8 cellular contexts compared by ENCODE assay signal in the genomic region with DNA sequence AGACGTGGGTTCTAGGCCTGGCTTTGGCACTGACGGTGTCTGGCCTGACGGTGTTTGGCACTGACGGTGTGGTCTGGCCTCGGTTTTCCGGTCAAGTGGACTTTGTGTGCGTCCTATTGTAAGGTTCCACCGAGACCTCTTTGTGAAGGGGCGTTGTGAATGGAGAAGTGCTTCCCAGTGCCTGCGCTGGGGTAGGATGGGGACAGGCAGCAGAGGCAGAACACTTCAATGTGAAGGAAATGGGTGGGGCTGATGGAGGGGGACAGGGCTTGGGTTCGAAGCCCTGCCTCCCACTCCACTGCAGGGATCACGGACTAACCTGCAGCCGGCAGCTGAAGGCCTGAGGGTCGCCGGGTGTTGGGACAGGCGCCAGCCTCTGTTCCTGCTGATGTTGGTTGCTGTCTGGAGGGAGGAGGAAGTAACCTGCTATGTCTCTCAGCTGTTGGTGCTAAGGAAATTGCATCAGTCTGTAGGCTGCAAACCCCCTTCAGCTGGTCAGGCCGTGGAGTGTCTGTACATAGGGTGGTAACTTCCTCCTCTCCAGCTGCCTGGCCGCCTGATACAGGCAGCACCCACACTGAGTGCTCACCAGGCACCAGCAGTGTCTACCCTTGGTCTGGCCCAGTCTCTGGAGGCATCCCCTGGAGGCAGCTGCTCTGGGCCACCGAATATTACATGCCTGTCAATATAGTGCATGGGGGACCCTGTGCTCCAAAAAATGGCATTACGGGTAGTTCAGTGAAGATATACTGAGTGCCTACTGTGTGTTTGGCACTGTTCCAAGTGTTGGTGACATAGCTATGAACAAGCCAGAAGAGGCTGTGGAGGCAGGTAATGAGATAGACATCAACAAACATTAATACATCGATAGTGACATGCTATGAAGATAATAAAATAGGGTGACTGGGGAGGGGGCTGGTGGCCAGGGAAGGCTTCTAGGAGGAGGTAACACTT. TPM values are rescaled to one million over a fixed set of nuclear protein-coding genes. Genes with fewer than 3 reads are reported as not detected.
DNase-seq lines count a peak whose midpoint lies in the region; ATAC-seq and TF ChIP-seq lines count a peak whose summit lies in the region.

No MANE protein-coding gene starts in this region.

- H3K9me3 Mint-ChIP-seq in stimulated activated naive CD8-positive, alpha-beta T cell treated with anti-CD3 and anti-CD28 coated beads, Interleukin-15, Interleukin-2, amounts not matched to agents 100 ng/mL and 50 ng/mL, for 24 hours = no peaks in the 10 kb centered on the region

- intact Hi-C loops in adrenal gland (cut with DNase I) = no loop called here

- peak; percentile 70 for ATAC-seq in GM21717 (IDR thresholded peaks at IDR 0.05; ENCODE audit: unreplicated experiment)

- H3K4me1 ChIP-seq in adrenal gland (replicated peaks in 1 of 2) = peaks cover 0 to 6% of the 10 kb centered on the region in 2 donors

- H3K36me3 ChIP-seq in MG63 (no peaks in the 10 kb centered on the region), adrenal gland (replicated peaks in 1 of 2) (no peaks in the 10 kb centered on the region)

- H3K4me3 Mint-ChIP-seq in stimulated activated naive CD8-positive, alpha-beta T cell treated with anti-CD3 and anti-CD28 coated beads, Interleukin-15, Interleukin-2, amounts not matched to agents 100 ng/mL and 50 ng/mL, for 24 hours = peak overlapping the region; percentile 83

- no peaks in the 10 kb centered on the region for H3K36me3 Mint-ChIP-seq in stimulated activated naive CD8-positive, alpha-beta T cell treated with anti-CD3 and anti-CD28 coated beads, Interleukin-15, Interleukin-2, amounts not matched to agents 100 ng/mL and 50 ng/mL, for 24 hours (ENCODE audit: low read depth)

- H3K27ac Mint-ChIP-seq in stimulated activated naive CD8-positive, alpha-beta T cell treated with anti-CD3 and anti-CD28 coated beads, Interleukin-15, Interleukin-2, amounts not matched to agents 100 ng/mL and 50 ng/mL, for 24 hours = no peak overlapping the region

- peak overlapping the region; percentile 65 for H3K4me3 ChIP-seq in GM12864 (ENCODE audit: low read depth, low read length)
- no peak overlapping the region; the same call in 1 of the 2 replicates for H3K4me3 ChIP-seq in MG63
- H3K4me3 ChIP-seq in adrenal gland = peak overlapping the region in 1 of 4 donors; percentile 67

- peak; percentile 73 for DNase-seq in GM12864 (ENCODE audit: low read depth)
- peak; percentile 13 for DNase-seq in MG63
- peak; percentile 33 to 75 (median 65) for DNase-seq in adrenal gland
- DNase-seq in iris pigment epithelial cell (ENCODE audit: low read depth) = peak; percentile 76
- DNase-seq in DMS 273 treated with DMSO at 0.1 percent for 48 hours (lab: John Stamatoyannopoulos, UW) = no peak
- no peak for DNase-seq in foreskin melanocyte

- H3K27me3 ChIP-seq in MG63 (no peaks in the 10 kb centered on the region), adrenal gland (peaks cover 7% of the 10 kb centered on the region)

- H3K4me1 Mint-ChIP-seq in stimulated activated naive CD8-positive, alpha-beta T cell treated with anti-CD3 and anti-CD28 coated beads, Interleukin-15, Interleukin-2, amounts not matched to agents 100 ng/mL and 50 ng/mL, for 24 hours (ENCODE audit: low read depth) = peaks cover 19% of the 10 kb centered on the region

- peak overlapping the region in 4 of 5 donors; percentile 0 to 90 (median 46) for H3K27ac ChIP-seq in adrenal gland

- H3K27me3 Mint-ChIP-seq in stimulated activated naive CD8-positive, alpha-beta T cell treated with anti-CD3 and anti-CD28 coated beads, Interleukin-15, Interleukin-2, amounts not matched to agents 100 ng/mL and 50 ng/mL, for 24 hours = peaks cover 49% of the 10 kb centered on the region

- TF ChIP-seq CTCF in GM12864 (IDR thresholded peaks at IDR 0.05; ENCODE audit: low read depth, low read length, missing control alignments) = no peak
- no peak for TF ChIP-seq CTCF in adrenal gland (IDR thresholded peaks at IDR 0.05)

- WGBS in adrenal gland, 4 donors = 50 to 67% (median 59%) methylated on average over 17 to 21 of the region's 21 CpGs

- peak in 1 of 2 donors; percentile 36 for TF ChIP-seq POLR2A in adrenal gland (IDR thresholded peaks at IDR 0.05)

- H3K9me3 ChIP-seq in MG63 = no peaks in the 10 kb centered on the region
- H3K9me3 ChIP-seq in adrenal gland (replicated peaks in 1 of 3) = no peaks in the 10 kb centered on the region

RNA-seq across cellular contexts. Expression of a gene that starts 1.1 kb away (rescaled TPM):
- 1.6 and 1.7 TPM in 2 replicates for total RNA-seq in MG63 (2014; rRNA removed; shearing (Covaris generic); ENCODE audit: low replicate concordance)
- 1 to 10 TPM; 2.8 to 9.5 (median 5.4) TPM for total RNA-seq in adrenal gland
- 1 to 10 TPM; 1.7 to 3.1 (median 2.2) TPM for polyA plus RNA-seq in adrenal gland

RNA-seq across cellular contexts. Expression of a gene that starts 41.5 kb away (rescaled TPM):
- total RNA-seq in MG63 (2014; rRNA removed; shearing (Covaris generic); ENCODE audit: low replicate concordance) = 90.8 and 91.9 TPM in 2 replicates
- total RNA-seq in adrenal gland = 10 to 100 TPM; 38.8 to 72.6 (median 49.7) TPM
- polyA plus RNA-seq in adrenal gland = 10 to 100 TPM in 2 of 3 donors, 1 to 10 TPM in 1; 7.2 to 65.9 (median 12.5) TPM

Comparison
In these comparisons a context has a peak if more than half of its experiments do, and no peak if none do; other contexts are left out.
1. DNase-seq: peak in GM12864 (single experiment), MG63 (single experiment), adrenal gland (7 of 7) and iris pigment epithelial cell (single experiment); none in DMS 273 treated with DMSO at 0.1 percent for 48 hours (single experiment) and foreskin melanocyte (single experiment).